In genomic region chr15:59594493-59594942, GRCh38 we compare ENCODE assay signal across 11 cellular contexts. TPM values are rescaled to one million over a fixed set of nuclear protein-coding genes. Genes with fewer than 3 reads are reported as not detected.
A peak's percentile ranks its signal among the peaks of the same experiment; 100 is the strongest.
DNase-seq lines count a peak whose midpoint lies in the region; ATAC-seq and TF ChIP-seq lines count a peak whose summit lies in the region.
"Had no signal": no experiment of that assay in that cellular context is flagged by ENCODE, and none has a peak within 500 bp of the region (broad histone marks: within the 10 kb centered on the region; RNA-seq: fewer than 3 reads in every experiment).

No MANE protein-coding gene starts in this region.

- H3K27ac ChIP-seq in HUES48 (ENCODE audit: low read depth, low read length) = peak overlapping the region; percentile 9

- no peaks in the 10 kb centered on the region for H3K36me3 Mint-ChIP-seq in chondrocyte (ENCODE audit: low read depth)
- H3K36me3 Mint-ChIP-seq: activated naive CD4-positive, alpha-beta T cell treated with anti-CD3 and anti-CD28 coated beads, Interleukin-2, amount 50 U/mL, for 24 hours had no signal

- H3K9ac ChIP-seq in HUES48 (ENCODE audit: low read depth, low read length) = no peak overlapping the region

- H3K9me3 Mint-ChIP-seq in chondrocyte (ENCODE audit: low read depth) = no peaks in the 10 kb centered on the region
- H3K9me3 Mint-ChIP-seq: activated naive CD4-positive, alpha-beta T cell treated with anti-CD3 and anti-CD28 coated beads, Interleukin-2, amount 50 U/mL, for 24 hours had no signal

- H3K36me3 ChIP-seq in HUES48 (ENCODE audit: control insufficient read depth, insufficient read depth, low read length) (no peaks in the 10 kb centered on the region), kidney epithelial cell (ENCODE audit: control insufficient read depth, insufficient read depth, low read length) (no peaks in the 10 kb centered on the region)

- no peak overlapping the region for H3K4me3 ChIP-seq in HUES48 (ENCODE audit: low read depth, low read length)
- no peak overlapping the region for H3K4me3 ChIP-seq in kidney epithelial cell (ENCODE audit: low read depth, low read length)

- no peaks in the 10 kb centered on the region for H3K27me3 ChIP-seq in HUES48 (ENCODE audit: control insufficient read depth, insufficient read depth, low read length)
- H3K27me3 ChIP-seq in kidney epithelial cell (ENCODE audit: control insufficient read depth, insufficient read depth, low read length) = no peaks in the 10 kb centered on the region

- peaks cover 10% of the 10 kb centered on the region for H3K4me1 Mint-ChIP-seq in chondrocyte (ENCODE audit: low read depth)

- TF ChIP-seq CTCF in chondrocyte (IDR thresholded peaks at IDR 0.05) (no peak), kidney epithelial cell (IDR thresholded peaks at IDR 0.05; ENCODE audit: insufficient read depth, low read length, poor library complexity, severe bottlenecking) (no peak)

- H3K27me3 Mint-ChIP-seq in chondrocyte (ENCODE audit: low read depth) = peaks cover 13% of the 10 kb centered on the region
- H3K27me3 Mint-ChIP-seq: activated naive CD4-positive, alpha-beta T cell treated with anti-CD3 and anti-CD28 coated beads, Interleukin-2, amount 50 U/mL, for 24 hours had no signal

- ATAC-seq in GM18502 (IDR thresholded peaks at IDR 0.05; ENCODE audit: poor library complexity, unreplicated experiment) = no peak
- no peak for ATAC-seq in GM21360 (IDR thresholded peaks at IDR 0.05; ENCODE audit: unreplicated experiment)
- ATAC-seq: stimulated activated naive CD8-positive, alpha-beta T cell treated with anti-CD3 and anti-CD28 coated beads, Interleukin-15, Interleukin-2, amounts not matched to agents 100 U/mL and 50 U/mL, for 24 hours had no signal

- no peaks in the 10 kb centered on the region for H3K9me3 ChIP-seq in HUES48 (ENCODE audit: control insufficient read depth, insufficient read depth, low read length)

- DNase-seq in chondrocyte (ENCODE audit: low spot score) (no peak), kidney epithelial cell (ENCODE audit: low read depth) (peak; percentile 97), NOMO-1 (lab: John Stamatoyannopoulos, UW; ENCODE audit: unreplicated experiment in 2 of 2) (no peak), activated T-cell treated with anti-CD3 and anti-CD28 coated beads for 4 hours (no peak)
- DNase-seq: NCI-H510A; stimulated activated naive CD8-positive, alpha-beta T cell treated with anti-CD3 and anti-CD28 coated beads, Interleukin-15, Interleukin-2, amounts not matched to agents 100 U/mL and 50 U/mL, for 24 hours had no signal

- peak overlapping the region; percentile 52 for H3K27ac Mint-ChIP-seq in chondrocyte (ENCODE audit: unreplicated experiment)
- H3K27ac Mint-ChIP-seq: activated naive CD4-positive, alpha-beta T cell treated with anti-CD3 and anti-CD28 coated beads, Interleukin-2, amount 50 U/mL, for 24 hours had no signal

- H3K4me3 Mint-ChIP-seq in chondrocyte (ENCODE audit: unreplicated experiment) = no peak overlapping the region
- H3K4me3 Mint-ChIP-seq: activated naive CD4-positive, alpha-beta T cell treated with anti-CD3 and anti-CD28 coated beads, Interleukin-2, amount 50 U/mL, for 24 hours had no signal

- no peaks in the 10 kb centered on the region for H3K4me1 ChIP-seq in HUES48 (ENCODE audit: control insufficient read depth, insufficient read depth, low read length)

RNA-seq across cellular contexts. Expression of gene GCNT3, which starts 17.1 kb away (rescaled TPM):
- total RNA-seq in chondrocyte = 0.51 to 0.79 TPM (median 0.70 TPM) in 3 replicates
- 2.0 and 3.9 TPM in 2 replicates for total RNA-seq in kidney epithelial cell
- total RNA-seq: skeletal muscle tissue had no signal
